9 cellular contexts compared by ENCODE assay signal in genomic region chr1:22275211-22275610, GRCh38.
"Had no signal": no experiment of that assay in that cellular context is flagged by ENCODE, and none has a peak within 500 bp of the region (broad histone marks: within the 10 kb centered on the region; RNA-seq: fewer than 3 reads in every experiment).

No MANE protein-coding gene starts in this region.

- H3K27ac Mint-ChIP-seq: activated CD4-positive, alpha-beta memory T cell treated with anti-CD3 and anti-CD28 coated beads for 36 hours; activated naive CD8-positive, alpha-beta T cell treated with anti-CD3 and anti-CD28 coated beads for 36 hours; endodermal cell; memory B cell; nephron progenitor cell; stimulated activated naive CD8-positive, alpha-beta T cell treated with anti-CD3 and anti-CD28 coated beads, Interleukin-15, Interleukin-2, amounts not matched to agents 100 ng/mL and 50 ng/mL, for 24 hours had no signal

- H3K4me1 Mint-ChIP-seq: activated naive CD8-positive, alpha-beta T cell treated with anti-CD3 and anti-CD28 coated beads for 36 hours; memory B cell had no signal

- H3K36me3 ChIP-seq: esophagus muscularis mucosa had no signal

- H3K4me1 ChIP-seq: esophagus muscularis mucosa had no signal

- H3K9me3 Mint-ChIP-seq: activated CD4-positive, alpha-beta memory T cell treated with anti-CD3 and anti-CD28 coated beads for 36 hours; stimulated activated naive CD8-positive, alpha-beta T cell treated with anti-CD3 and anti-CD28 coated beads, Interleukin-15, Interleukin-2, amounts not matched to agents 100 ng/mL and 50 ng/mL, for 24 hours had no signal

- H3K36me3 Mint-ChIP-seq: activated CD4-positive, alpha-beta memory T cell treated with anti-CD3 and anti-CD28 coated beads for 36 hours; activated naive CD8-positive, alpha-beta T cell treated with anti-CD3 and anti-CD28 coated beads for 36 hours had no signal

- H3K9me3 ChIP-seq: esophagus muscularis mucosa had no signal

- H3K4me3 Mint-ChIP-seq: activated CD4-positive, alpha-beta memory T cell treated with anti-CD3 and anti-CD28 coated beads for 36 hours; activated naive CD8-positive, alpha-beta T cell treated with anti-CD3 and anti-CD28 coated beads for 36 hours; endodermal cell; memory B cell; nephron progenitor cell; stimulated activated naive CD8-positive, alpha-beta T cell treated with anti-CD3 and anti-CD28 coated beads, Interleukin-15, Interleukin-2, amounts not matched to agents 100 ng/mL and 50 ng/mL, for 24 hours had no signal

- DNase-seq: T1000 had no signal

- H3K27ac ChIP-seq: esophagus muscularis mucosa, VCaP had no signal

- H3K4me3 ChIP-seq: esophagus muscularis mucosa had no signal
